17 cellular contexts compared by ENCODE assay signal in genomic region chr11:36464720-36465119, GRCh38.
"Had no signal": no experiment of that assay in that cellular context is flagged by ENCODE, and none has a peak within 500 bp of the region (broad histone marks: within the 10 kb centered on the region; RNA-seq: fewer than 3 reads in every experiment).

No MANE protein-coding gene starts in this region.

- H3K27me3 ChIP-seq: colonic mucosa, heart left ventricle, sigmoid colon, suprapubic skin, thyroid gland had no signal

- H3K4me3 Mint-ChIP-seq: nephron, type B pancreatic cell had no signal

- H3K27ac Mint-ChIP-seq: nephron, type B pancreatic cell had no signal

- H3K9me3 Mint-ChIP-seq: nephron, type B pancreatic cell had no signal

- H3K4me3 ChIP-seq: colonic mucosa, heart left ventricle, sigmoid colon, skin epidermis, suprapubic skin, thyroid gland had no signal

- ATAC-seq: heart left ventricle, left lobe of liver had no signal

- H3K4me1 ChIP-seq: colonic mucosa, sigmoid colon, thyroid gland had no signal

- H3K36me3 ChIP-seq: colonic mucosa, sigmoid colon, suprapubic skin, thyroid gland had no signal

- DNase-seq: cerebellar nuclear complex; colonic mucosa; dermis blood vessel endothelial cell; heart left ventricle; hippocampal formation; kidney glomerular epithelial cell; mammary epithelial cell; occipital lobe; sigmoid colon; stimulated activated CD4-positive, alpha-beta T cell treated with anti-CD3 and anti-CD28 coated beads, Interleukin-12 subunit alpha, Interleukin-12 subunit beta, amount 100 ng/mL, for 4 hours; stimulated activated naive CD4-positive, alpha-beta T cell treated with Interleukin-2 at 50 U/mL for 16 hours; thyroid gland had no signal

- H3K9me3 ChIP-seq: colonic mucosa, heart left ventricle, sigmoid colon, suprapubic skin, thyroid gland had no signal

- H3K27ac ChIP-seq: colonic mucosa, heart left ventricle, sigmoid colon, skin epidermis, suprapubic skin, thyroid gland had no signal

- H3K4me1 Mint-ChIP-seq: nephron had no signal
